In the genomic region with DNA sequence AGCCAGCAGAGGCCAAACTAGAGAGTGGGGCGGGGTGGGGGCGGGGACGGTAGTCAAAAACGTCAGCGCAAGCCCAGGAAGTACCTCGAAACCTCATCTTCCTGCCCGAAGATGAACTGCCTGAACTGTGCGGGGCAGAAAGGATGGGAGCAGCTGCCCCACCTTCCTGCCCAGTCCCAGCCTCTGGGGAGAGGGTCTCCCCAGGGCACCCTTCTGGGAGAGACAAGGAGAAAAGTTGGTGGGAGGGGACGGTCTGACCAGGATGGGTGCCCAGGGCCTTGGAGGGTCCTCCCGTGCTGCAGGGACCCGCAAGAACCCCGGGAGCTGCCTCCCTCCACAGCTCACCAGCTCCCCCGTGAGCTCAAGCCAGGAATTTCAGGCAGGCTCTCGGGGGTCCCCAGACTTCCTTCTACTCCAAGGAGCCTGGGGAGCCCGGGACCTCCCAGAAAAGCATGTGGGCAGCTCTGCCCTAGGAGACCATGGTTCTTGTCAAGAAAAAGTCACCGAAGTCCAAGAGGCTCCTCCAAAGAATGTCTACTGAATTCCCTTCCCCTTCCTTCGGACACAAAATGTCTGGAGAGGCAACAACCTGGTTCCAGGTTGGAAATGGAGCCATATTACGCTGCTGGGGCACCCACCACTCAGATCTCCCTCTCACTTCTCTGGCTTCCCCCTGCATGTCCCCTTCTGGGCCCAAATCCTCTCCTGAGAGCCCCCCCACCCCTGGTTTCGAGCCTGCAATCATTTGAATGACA, we compare ENCODE assay signal across 8 cellular contexts. TPM values are rescaled to one million over a fixed set of nuclear protein-coding genes. Genes with fewer than 3 reads are reported as not detected.
DNase-seq lines count a peak whose midpoint lies in the region; ATAC-seq, FAIRE-seq and TF ChIP-seq lines count a peak whose summit lies in the region.

No MANE protein-coding gene starts in this region.

- peak; percentile 27; the same call in 1 of the 2 replicates for TF ChIP-seq POLR2A in H54 (IDR thresholded peaks at IDR 0.05; ENCODE audit: low read depth, low read length)

- H3K4me1 Mint-ChIP-seq in activated CD4-positive, alpha-beta T cell treated with anti-CD3 and anti-CD28 coated beads, Interleukin-2, amount 10 ng/mL, durations not matched to agents 24 days and 14 days, result peaks cover 38% of the 10 kb centered on the region
- peaks cover 0 to 17% (median 4%) of the 10 kb centered on the region in 3 donors for H3K4me1 Mint-ChIP-seq in naive B cell

- no peaks in the 10 kb centered on the region for H3K27me3 ChIP-seq in subcutaneous abdominal adipose tissue (ENCODE audit: control insufficient read depth in 5 of 5, insufficient read depth in 4 of 5, low read length in 5 of 5)

- DNase-seq in NCI-H345 (lab: John Stamatoyannopoulos, UW), result peak; percentile 14
- DNase-seq in NCI-H345 treated with DMSO at 0.1 percent for 48 hours (lab: John Stamatoyannopoulos, UW; ENCODE audit: unreplicated experiment), result no peak
- peak; percentile 77 for DNase-seq in H54 (ENCODE audit: insufficient read length, low spot score)
- DNase-seq in LHCN-M2 (ENCODE audit: low read depth), result peak; percentile 40
- peak; percentile 87 for DNase-seq in activated CD4-positive, alpha-beta T cell treated with anti-CD3 and anti-CD28 coated beads, Interleukin-2, amount 10 ng/mL, durations not matched to agents 24 days and 14 days
- peak; percentile 51 for DNase-seq in effector CD8-positive, alpha-beta T cell (lab: John Stamatoyannopoulos, UW)
- DNase-seq in naive B cell, result peak; percentile 61

- H3K4me3 Mint-ChIP-seq in activated CD4-positive, alpha-beta T cell treated with anti-CD3 and anti-CD28 coated beads, Interleukin-2, amount 10 ng/mL, durations not matched to agents 24 days and 14 days, result peak overlapping the region; percentile 81
- H3K4me3 Mint-ChIP-seq in naive B cell, result peak overlapping the region; percentile 73 to 93 (median 84)

- peaks cover 0 to 27% (median 10%) of the 10 kb centered on the region in 5 donors for H3K4me1 ChIP-seq in subcutaneous abdominal adipose tissue (ENCODE audit: control insufficient read depth in 5 of 5, insufficient read depth in 5 of 5, low read length in 5 of 5)

- intact Hi-C loops in activated CD4-positive, alpha-beta T cell treated with anti-CD3 and anti-CD28 coated beads, Interleukin-2, amount 10 ng/mL, durations not matched to agents 24 days and 14 days (cut with micrococcal nuclease), result loop anchor here (1.0 to 5.0 kb wide), 2 partner anchors 10 to 42 kb away; no protein-coding TSS in a partner anchor

- no peaks in the 10 kb centered on the region for H3K36me3 ChIP-seq in subcutaneous abdominal adipose tissue (ENCODE audit: control insufficient read depth in 5 of 5, insufficient read depth in 5 of 5, low read length in 5 of 5)

- peak overlapping the region in 1 of 5 donors; percentile 45 for H3K9ac ChIP-seq in subcutaneous abdominal adipose tissue (ENCODE audit: low read length in 5 of 5)

- no peaks in the 10 kb centered on the region for H3K9me3 Mint-ChIP-seq in activated CD4-positive, alpha-beta T cell treated with anti-CD3 and anti-CD28 coated beads, Interleukin-2, amount 10 ng/mL, durations not matched to agents 24 days and 14 days
- H3K9me3 Mint-ChIP-seq in naive B cell, result no peaks in the 10 kb centered on the region

- peaks cover 3% of the 10 kb centered on the region for H3K36me3 Mint-ChIP-seq in activated CD4-positive, alpha-beta T cell treated with anti-CD3 and anti-CD28 coated beads, Interleukin-2, amount 10 ng/mL, durations not matched to agents 24 days and 14 days (ENCODE audit: low read depth)
- H3K36me3 Mint-ChIP-seq in naive B cell, result no peaks in the 10 kb centered on the region

- no peaks in the 10 kb centered on the region for H3K9me3 ChIP-seq in subcutaneous abdominal adipose tissue (ENCODE audit: control insufficient read depth in 5 of 5, low read length in 5 of 5)

- H3K27ac ChIP-seq in subcutaneous abdominal adipose tissue (ENCODE audit: low read depth, low read length), result no peak overlapping the region

- no peaks in the 10 kb centered on the region for H3K27me3 Mint-ChIP-seq in activated CD4-positive, alpha-beta T cell treated with anti-CD3 and anti-CD28 coated beads, Interleukin-2, amount 10 ng/mL, durations not matched to agents 24 days and 14 days
- no peaks in the 10 kb centered on the region for H3K27me3 Mint-ChIP-seq in naive B cell

- peak; percentile 94 to 96 for ATAC-seq in naive B cell (ENCODE audit: low read depth in 2 of 2)

- peak overlapping the region; percentile 90 for H3K27ac Mint-ChIP-seq in activated CD4-positive, alpha-beta T cell treated with anti-CD3 and anti-CD28 coated beads, Interleukin-2, amount 10 ng/mL, durations not matched to agents 24 days and 14 days
- peak overlapping the region in 4 of 6 donors; percentile 72 to 95 (median 79) for H3K27ac Mint-ChIP-seq in naive B cell

- FAIRE-seq in H54 (lab: Jason Lieb, UNC), result no peak

- peak overlapping the region in 4 of 5 donors; percentile 45 to 60 (median 48) for H3K4me3 ChIP-seq in subcutaneous abdominal adipose tissue (ENCODE audit: low read depth in 1 of 5, low read length in 5 of 5)

RNA-seq across cellular contexts. Expression of gene RGS10, which starts 52.8 kb away (rescaled TPM):
- total RNA-seq in LHCN-M2 (2014; rRNA removed), result 19.9 and 26.0 TPM in 2 replicates
- polyA plus RNA-seq in LHCN-M2 (2012), result 27.7 TPM
- 137 TPM in 2 replicates for total RNA-seq in activated CD4-positive, alpha-beta T cell treated with anti-CD3 and anti-CD28 coated beads, Interleukin-2, amount 10 ng/mL, durations not matched to agents 24 days and 14 days
- 10 to 100 TPM; 15.0 to 25.0 (median 20.4) TPM for polyA plus RNA-seq in naive B cell (ENCODE audit: low read depth in 6 of 6)
